In the genomic region with DNA sequence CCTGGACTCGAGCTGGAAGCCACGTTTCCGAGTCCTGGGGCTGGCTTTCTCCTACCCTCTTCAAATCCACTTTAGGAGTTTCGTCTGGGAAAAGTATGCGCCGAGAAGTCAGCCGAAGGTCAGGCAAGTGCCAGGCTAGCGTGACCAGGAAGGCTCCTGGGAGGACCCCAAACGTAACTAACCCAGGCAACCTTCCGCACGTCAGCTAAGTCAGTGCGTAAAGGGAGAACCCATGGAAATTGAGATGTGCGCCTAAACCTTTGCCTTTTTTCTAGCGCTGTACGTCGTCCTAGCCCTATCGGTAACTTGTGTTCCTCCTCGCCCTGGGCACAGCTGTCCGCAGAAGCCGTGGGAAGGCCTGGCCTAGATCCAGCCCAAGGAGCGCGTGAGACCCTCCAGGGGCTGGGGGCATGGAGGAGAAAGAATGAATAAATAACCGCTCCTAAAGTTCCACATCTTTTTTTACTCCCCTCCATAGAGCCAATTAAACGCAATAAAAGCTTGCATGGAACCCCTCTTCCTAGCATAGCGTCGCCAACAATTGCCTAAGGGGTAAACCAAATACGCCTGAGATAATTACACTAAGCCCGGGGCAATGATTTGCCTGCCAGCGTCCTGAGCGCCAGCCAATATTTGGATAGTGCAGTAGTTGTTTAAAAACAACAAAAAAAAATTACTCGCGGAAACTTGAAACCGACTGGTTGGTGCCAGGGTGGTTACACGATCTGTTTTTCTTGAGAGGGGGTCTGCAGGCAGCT, we compare ENCODE assay signal across 14 cellular contexts. TPM values are rescaled to one million over a fixed set of nuclear protein-coding genes. Genes with fewer than 3 reads are reported as not detected.
A peak's percentile ranks its signal among the peaks of the same experiment; 100 is the strongest.
DNase-seq lines count a peak whose midpoint lies in the region; ATAC-seq, FAIRE-seq and TF ChIP-seq lines count a peak whose summit lies in the region.
"Had no signal": no experiment of that assay in that cellular context is flagged by ENCODE, and none has a peak within 500 bp of the region (broad histone marks: within the 10 kb centered on the region; RNA-seq: fewer than 3 reads in every experiment).

No MANE protein-coding gene starts in this region.

- TF ChIP-seq POLR2A in endothelial cell of umbilical vein (IDR thresholded peaks at IDR 0.05; ENCODE audit: low read depth, low read length), result no peak

- H3K4me1 Mint-ChIP-seq in activated naive CD4-positive, alpha-beta T cell treated with anti-CD3 and anti-CD28 coated beads, Interleukin-2, amount 10 ng/mL, durations not matched to agents 7 days and 5 days, result peaks cover 13% of the 10 kb centered on the region
- H3K4me1 Mint-ChIP-seq in stimulated activated naive B cell treated with anti-CD40 and anti-IgM and Interleukin-4, amounts not matched to agents 10 μg/mL and 1 μg/mL and 100 μg/mL, for 72 hours, result peaks cover 16 to 33% of the 10 kb centered on the region in 2 donors

- POLR2A ChIA-PET in endothelial cell of umbilical vein (lab: Charles Lee), result no interaction called here

- H4K20me1 ChIP-seq in endothelial cell of umbilical vein (replicated peaks; ENCODE audit: control insufficient read depth, extremely low read depth, insufficient read depth, low read length), result no peaks in the 10 kb centered on the region

- no peaks in the 10 kb centered on the region for H3K9me3 Mint-ChIP-seq in activated naive CD4-positive, alpha-beta T cell treated with anti-CD3 and anti-CD28 coated beads, Interleukin-2, amount 10 ng/mL, durations not matched to agents 7 days and 5 days
- no peaks in the 10 kb centered on the region for H3K9me3 Mint-ChIP-seq in stimulated activated naive B cell treated with anti-CD40 and anti-IgM and Interleukin-4, amounts not matched to agents 10 μg/mL and 1 μg/mL and 100 μg/mL, for 72 hours

- H3K9ac ChIP-seq in endothelial cell of umbilical vein (replicated peaks; ENCODE audit: extremely low read depth, insufficient read depth, low read length), result no peak overlapping the region

- CTCF ChIA-PET in activated naive CD4-positive, alpha-beta T cell treated with anti-CD3 and anti-CD28 coated beads, Interleukin-2, amount 10 ng/mL, durations not matched to agents 7 days and 5 days (lab: Charles Lee), result no interaction called here
- CTCF ChIA-PET in endothelial cell of umbilical vein (lab: Charles Lee), result interaction anchor here (0.7 to 5.0 kb wide), 8 partner anchors 10 to 207 kb away, joined by 3 to 37 read pairs (median 5); no protein-coding TSS in a partner anchor

- H3K79me2 ChIP-seq in endothelial cell of umbilical vein (ENCODE audit: control insufficient read depth, insufficient read depth, low read length), result no peaks in the 10 kb centered on the region

- H3K27ac Mint-ChIP-seq in activated naive CD4-positive, alpha-beta T cell treated with anti-CD3 and anti-CD28 coated beads, Interleukin-2, amount 10 ng/mL, durations not matched to agents 7 days and 5 days, result peak overlapping the region; percentile 26
- H3K27ac Mint-ChIP-seq in stimulated activated naive B cell treated with anti-CD40 and anti-IgM and Interleukin-4, amounts not matched to agents 10 μg/mL and 1 μg/mL and 100 μg/mL, for 72 hours, result peak overlapping the region; percentile 90

- H3K9me3 ChIP-seq in endothelial cell of umbilical vein (replicated peaks; ENCODE audit: control insufficient read depth, insufficient read depth, low read length), result no peaks in the 10 kb centered on the region
- H3K9me3 ChIP-seq: Caco-2, prostate gland had no signal

- H3K4me3 ChIP-seq in endothelial cell of umbilical vein (replicated peaks in 1 of 3; ENCODE audit: insufficient read depth in 1 of 3, low read depth in 1 of 3, low read length in 3 of 3), result no peak overlapping the region
- H3K4me3 ChIP-seq: prostate gland had no signal

- no peak overlapping the region for H3K4me2 ChIP-seq in endothelial cell of umbilical vein (ENCODE audit: insufficient read depth, low read length)

- H3K27me3 ChIP-seq in endothelial cell of umbilical vein (ENCODE audit: control insufficient read depth in 2 of 2, insufficient read depth in 2 of 2, low read length in 2 of 2), result peaks cover 89 to 99% of the 10 kb centered on the region in 2 experiments

- TF ChIP-seq CTCF in endothelial cell of umbilical vein (IDR thresholded peaks at IDR 0.05; ENCODE audit: extremely low read depth in 1 of 2, insufficient read depth in 1 of 2, low read depth in 1 of 2, low read length in 2 of 2), result no peak

- dilution Hi-C loops in endothelial cell of umbilical vein (cut with MboI; ENCODE audit: extremely low pct_ligation_motif_present, low sequenced_read_pairs), result no loop called here

- DNase-seq in activated naive CD4-positive, alpha-beta T cell treated with anti-CD3 and anti-CD28 coated beads, Interleukin-2, amount 10 ng/mL, durations not matched to agents 7 days and 5 days, result no peak
- no peak for DNase-seq in activated naive CD4-positive, alpha-beta T cell treated with Interleukin-2 at 50 U/mL for 16 hours
- DNase-seq in NCI-H146 (lab: John Stamatoyannopoulos, UW) (peak; percentile 82), endothelial cell of umbilical vein (ENCODE audit: low read depth, low spot score) (no peak), NCI-H510A (lab: John Stamatoyannopoulos, UW) (no peak)
- DNase-seq in stimulated activated naive B cell treated with anti-CD40 and anti-IgM and Interleukin-4, amounts not matched to agents 10 μg/mL and 1 μg/mL and 100 μg/mL, for 72 hours, result no peak
- DNase-seq: Caco-2, cerebellar nuclear complex, left ventricle myocardium superior, NCI-H82 had no signal

- peaks cover 7% of the 10 kb centered on the region for H3K4me1 ChIP-seq in endothelial cell of umbilical vein (ENCODE audit: control insufficient read depth, extremely low read depth, insufficient read depth, low read length)
- H3K4me1 ChIP-seq: Caco-2 had no signal

- no peaks in the 10 kb centered on the region for H3K9me1 ChIP-seq in endothelial cell of umbilical vein (replicated peaks; ENCODE audit: control insufficient read depth, extremely low read depth, insufficient read depth, low read length)

- intact Hi-C loops in endothelial cell of umbilical vein (cut with micrococcal nuclease), result loop anchor here (10.0 kb wide), 1 partner anchor 561 kb away; the partner anchor contains the start of gene GCNT1

- H3K27me3 Mint-ChIP-seq in activated naive CD4-positive, alpha-beta T cell treated with anti-CD3 and anti-CD28 coated beads, Interleukin-2, amount 10 ng/mL, durations not matched to agents 7 days and 5 days, result peaks cover 92% of the 10 kb centered on the region
- peaks cover 68 to 78% of the 10 kb centered on the region in 2 donors for H3K27me3 Mint-ChIP-seq in stimulated activated naive B cell treated with anti-CD40 and anti-IgM and Interleukin-4, amounts not matched to agents 10 μg/mL and 1 μg/mL and 100 μg/mL, for 72 hours

- no peak overlapping the region for H2AFZ ChIP-seq in endothelial cell of umbilical vein (ENCODE audit: low read depth, low read length)

- no peak for FAIRE-seq in endothelial cell of umbilical vein (lab: Jason Lieb, UNC)

- H3K36me3 ChIP-seq in endothelial cell of umbilical vein (ENCODE audit: control insufficient read depth in 2 of 2, extremely low read depth in 1 of 2, insufficient read depth in 2 of 2, low read length in 2 of 2), result no peaks in the 10 kb centered on the region
- H3K36me3 ChIP-seq: prostate gland had no signal

- no TSS peak for BruUV-seq in endothelial cell of umbilical vein (replicated peaks; lab: Mats Ljungman, UMichigan)

- no peak overlapping the region for H3K4me3 Mint-ChIP-seq in activated naive CD4-positive, alpha-beta T cell treated with anti-CD3 and anti-CD28 coated beads, Interleukin-2, amount 10 ng/mL, durations not matched to agents 7 days and 5 days
- peak overlapping the region in 1 of 2 donors; percentile 39 for H3K4me3 Mint-ChIP-seq in stimulated activated naive B cell treated with anti-CD40 and anti-IgM and Interleukin-4, amounts not matched to agents 10 μg/mL and 1 μg/mL and 100 μg/mL, for 72 hours

- peaks cover 11% of the 10 kb centered on the region for H3K36me3 Mint-ChIP-seq in activated naive CD4-positive, alpha-beta T cell treated with anti-CD3 and anti-CD28 coated beads, Interleukin-2, amount 10 ng/mL, durations not matched to agents 7 days and 5 days
- peaks cover 11 to 16% of the 10 kb centered on the region in 2 donors for H3K36me3 Mint-ChIP-seq in stimulated activated naive B cell treated with anti-CD40 and anti-IgM and Interleukin-4, amounts not matched to agents 10 μg/mL and 1 μg/mL and 100 μg/mL, for 72 hours

- H3K27ac ChIP-seq in endothelial cell of umbilical vein (ENCODE audit: insufficient read depth, low read depth, low read length), result no peak overlapping the region
- H3K27ac ChIP-seq: prostate gland had no signal

- no peak for ATAC-seq in stimulated activated naive B cell treated with anti-CD40 and anti-IgM and Interleukin-4, amounts not matched to agents 10 μg/mL and 1 μg/mL and 100 μg/mL, for 72 hours (replicated peaks)
- ATAC-seq in GM21360 (IDR thresholded peaks at IDR 0.05; ENCODE audit: unreplicated experiment), result no peak
- ATAC-seq in GM21528 (IDR thresholded peaks at IDR 0.05; ENCODE audit: low FRiP score, unreplicated experiment), result no peak
- ATAC-seq: left ventricle myocardium superior had no signal

TF ChIP-seq in endothelial cell of umbilical vein, 7 proteins besides CTCF, POLR2A, EP300 and RAD21:
- TF ChIP-seq EZH2 (IDR thresholded peaks at IDR 0.05; ENCODE audit: borderline replicate concordance, low read depth, low read length, severe bottlenecking), result peak; percentile 42
- no peak for TF ChIP-seq GATA2 (IDR thresholded peaks at IDR 0.05; ENCODE audit: insufficient read depth, insufficient read length, low read depth, low read length)

RNA-seq across cellular contexts. Expression of gene FOXB2, which starts 4.0 kb away (rescaled TPM):
- total RNA-seq in endothelial cell of umbilical vein, result not detected in 2 replicates
- polyA plus RNA-seq in endothelial cell of umbilical vein, result not detected in 2 replicates
- polyA plus RNA-seq in endothelial cell of umbilical vein (2011; cell fraction: cytosol; rRNA removed), result not detected in 2 replicates
- not detected in 2 replicates for polyA plus RNA-seq in endothelial cell of umbilical vein (2011; cell fraction: nucleus; rRNA removed)
- polyA plus RNA-seq in endothelial cell of umbilical vein (2012), result not detected in 2 replicates
- not detected in 2 replicates for polyA minus RNA-seq in endothelial cell of umbilical vein
- not detected for polyA minus RNA-seq in endothelial cell of umbilical vein (2011; cell fraction: cytosol; rRNA and poly(A)+ RNA removed)
- not detected in 2 replicates for polyA minus RNA-seq in endothelial cell of umbilical vein (2011; cell fraction: nucleus; rRNA and poly(A)+ RNA removed)
- total RNA-seq: Caco-2, left ventricle myocardium superior, prostate gland, urinary bladder had no signal
- polyA plus RNA-seq: urinary bladder had no signal
